Comparison of ENCODE assay signal across 14 cellular contexts in the genomic region with DNA sequence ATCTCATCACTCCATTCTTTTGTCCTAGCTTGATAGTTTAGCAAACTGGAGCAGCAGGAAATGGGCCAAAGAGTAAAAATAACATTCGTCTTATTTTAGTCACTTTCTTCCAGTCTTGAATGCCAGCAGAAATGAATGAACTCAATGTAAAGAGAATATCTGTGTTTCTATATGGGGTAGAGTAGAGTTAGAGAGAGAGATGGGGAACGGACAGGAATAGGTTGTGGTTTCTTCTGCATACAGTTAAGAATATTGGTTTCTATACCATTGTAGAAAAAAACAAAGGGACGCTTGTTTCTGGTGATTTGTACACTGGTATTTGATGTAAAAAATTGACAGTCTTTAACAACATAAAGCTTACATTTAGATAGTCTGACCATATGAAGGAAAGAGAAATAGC. TPM values are rescaled to one million over a fixed set of nuclear protein-coding genes. Genes with fewer than 3 reads are reported as not detected.
DNase-seq lines count a peak whose midpoint lies in the region; ATAC-seq, FAIRE-seq and TF ChIP-seq lines count a peak whose summit lies in the region.
"Had no signal": no experiment of that assay in that cellular context is flagged by ENCODE, and none has a peak within 500 bp of the region (broad histone marks: within the 10 kb centered on the region; RNA-seq: fewer than 3 reads in every experiment).

No MANE protein-coding gene starts in this region.

- peak overlapping the region; percentile 85 for H3K27ac Mint-ChIP-seq in activated naive CD8-positive, alpha-beta T cell treated with anti-CD3 and anti-CD28 coated beads, Interleukin-2, amount 10 ng/mL, durations not matched to agents 7 days and 5 days

- H3K9me3 Mint-ChIP-seq in activated naive CD8-positive, alpha-beta T cell treated with anti-CD3 and anti-CD28 coated beads, Interleukin-2, amount 10 ng/mL, durations not matched to agents 7 days and 5 days = no peaks in the 10 kb centered on the region

- no peaks in the 10 kb centered on the region for H3K27me3 Mint-ChIP-seq in activated naive CD8-positive, alpha-beta T cell treated with anti-CD3 and anti-CD28 coated beads, Interleukin-2, amount 10 ng/mL, durations not matched to agents 7 days and 5 days

- ATAC-seq in GM19397 (IDR thresholded peaks at IDR 0.05; ENCODE audit: unreplicated experiment) (peak; percentile 65), HG03354 (IDR thresholded peaks at IDR 0.05; ENCODE audit: poor library complexity, severe bottlenecking, unreplicated experiment) (peak; percentile 47)
- peak; percentile 38 for ATAC-seq in activated naive CD8-positive, alpha-beta T cell treated with anti-CD3 and anti-CD28 coated beads, Interleukin-2, amount 10 ng/mL, durations not matched to agents 7 days and 5 days (ENCODE audit: low read depth)
- ATAC-seq: Panc1, sciatic nerve had no signal

- POLR2A ChIA-PET in activated naive CD8-positive, alpha-beta T cell treated with anti-CD3 and anti-CD28 coated beads, Interleukin-2, amount 10 ng/mL, durations not matched to agents 7 days and 5 days (lab: Charles Lee) = interaction anchor here (0.8 to 2.5 kb wide), 6 partner anchors 9 to 106 kb away, joined by 3 to 8 read pairs (median 4); partner anchors contain the start of gene GPR174

- peak overlapping the region; percentile 84 for H3K4me3 Mint-ChIP-seq in activated naive CD8-positive, alpha-beta T cell treated with anti-CD3 and anti-CD28 coated beads, Interleukin-2, amount 10 ng/mL, durations not matched to agents 7 days and 5 days

- no peak overlapping the region for H3K27ac ChIP-seq in stomach
- H3K27ac ChIP-seq: VCaP had no signal

- intact Hi-C loops in stomach (cut with DNase I; ENCODE audit: low total_unique reads) = no loop called here

- no peaks in the 10 kb centered on the region for H3K4me1 ChIP-seq in stomach
- H3K4me1 ChIP-seq: Caco-2 had no signal

- 56 to 75% (median 63%) methylated on average over 3 of the region's 3 CpGs for WGBS in stomach, 5 donors

- TF ChIP-seq EP300 in stomach (IDR thresholded peaks at IDR 0.05) = no peak

- TF ChIP-seq CTCF in stomach (IDR thresholded peaks at IDR 0.05) = no peak

- no peaks in the 10 kb centered on the region for H3K9me3 ChIP-seq in stomach
- H3K9me3 ChIP-seq: Caco-2 had no signal

- H3K27me3 ChIP-seq in stomach = no peaks in the 10 kb centered on the region

- no peaks in the 10 kb centered on the region for H3K36me3 ChIP-seq in stomach

- peaks cover 30% of the 10 kb centered on the region for H3K36me3 Mint-ChIP-seq in activated naive CD8-positive, alpha-beta T cell treated with anti-CD3 and anti-CD28 coated beads, Interleukin-2, amount 10 ng/mL, durations not matched to agents 7 days and 5 days

- peaks cover 62% of the 10 kb centered on the region for H3K4me1 Mint-ChIP-seq in activated naive CD8-positive, alpha-beta T cell treated with anti-CD3 and anti-CD28 coated beads, Interleukin-2, amount 10 ng/mL, durations not matched to agents 7 days and 5 days

- TF ChIP-seq POLR2A in GM12891 (IDR thresholded peaks at IDR 0.05; ENCODE audit: low read depth, low read length) = no peak
- TF ChIP-seq POLR2A in stomach (IDR thresholded peaks at IDR 0.05) = no peak

- FAIRE-seq in GM12891 (lab: Jason Lieb, UNC) = peak; percentile 78
- FAIRE-seq: endometrium had no signal

- DNase-seq in GM12891 (ENCODE audit: insufficient read length, low spot score) (no peak), SKM-1 (lab: John Stamatoyannopoulos, UW; ENCODE audit: unreplicated experiment) (no peak), NCI-H524 treated with DMSO at 0.1 percent for 48 hours (lab: John Stamatoyannopoulos, UW) (no peak), stomach (no peak), DMS 273 treated with DMSO at 0.1 percent for 48 hours (lab: John Stamatoyannopoulos, UW) (no peak)
- no peak for DNase-seq in activated naive CD8-positive, alpha-beta T cell treated with anti-CD3 and anti-CD28 coated beads, Interleukin-2, amount 10 ng/mL, durations not matched to agents 7 days and 5 days
- DNase-seq: Caco-2, NCI-H2029 had no signal

- H3K4me3 ChIP-seq in stomach = no peak overlapping the region

TF ChIP-seq in GM12891, 5 proteins besides CTCF, POLR2A, EP300 and RAD21:
- TF ChIP-seq POLR2AphosphoS5 (IDR thresholded peaks at IDR 0.05; ENCODE audit: low read depth, low read length) (no peak), TAF1 (IDR thresholded peaks at IDR 0.05; ENCODE audit: low read depth, low read length) (no peak)

RNA-seq across cellular contexts. Expression of gene GPR174, which starts 8.9 kb away (rescaled TPM):
- polyA plus RNA-seq in GM12891 (2012; ENCODE audit: low read depth, missing spikeins) = 1.1 TPM
- 10 to 100 TPM; 56.1 to 59.4 TPM for total RNA-seq in activated naive CD8-positive, alpha-beta T cell treated with anti-CD3 and anti-CD28 coated beads, Interleukin-2, amount 10 ng/mL, durations not matched to agents 7 days and 5 days
- 1 to 10 TPM in 2 of 5 donors, under 1 TPM in 1, not detected in 2; under 0.01 to 9.6 (median 4.6) TPM for total RNA-seq in stomach
- under 1 TPM in 2 of 3 donors, not detected in 1; 0.13 to 0.76 TPM for polyA plus RNA-seq in stomach
- total RNA-seq: Caco-2 had no signal

Comparison
In these comparisons a context has a peak if more than half of its experiments do, and no peak if none do; other contexts are left out.
1. RNA of gene GPR174, which starts 8.9 kb away (total RNA-seq): 56.1 to 59.4 TPM in activated naive CD8-positive, alpha-beta T cell treated with anti-CD3 and anti-CD28 coated beads, Interleukin-2, amount 10 ng/mL, durations not matched to agents 7 days and 5 days; under 0.01 to 9.6 TPM in stomach; every median in the first group is over 4 times any median in the second.
2. Peak in every context shown above with its lines, with median percentiles within 50 percentile points of each other: ATAC-seq.